8 cellular contexts compared by ENCODE assay signal in genomic region chr4:118278473-118279274, GRCh38.
DNase-seq lines count a peak whose midpoint lies in the region; ATAC-seq and TF ChIP-seq lines count a peak whose summit lies in the region.

No MANE protein-coding gene starts in this region.

- H4K20me1 ChIP-seq in PC-9 (ENCODE audit: insufficient read depth) = peaks cover 6% of the 10 kb centered on the region

- H3K9me3 Mint-ChIP-seq in activated T-cell treated with anti-CD3 and anti-CD28 coated beads, Interleukin-2, amount 50 U/mL, for 4 hours = no peaks in the 10 kb centered on the region

- intact Hi-C loops in PC-9 (cut with micrococcal nuclease; ENCODE audit: unreplicated experiment) = no loop called here

- DNase-seq in DMS53 treated with DMSO at 0.1 percent for 48 hours (lab: John Stamatoyannopoulos, UW; ENCODE audit: unreplicated experiment) (peak; percentile 88), KBM-7 (peak; percentile 96), PC-9 (peak; percentile 81 to 92)
- DNase-seq in activated T-cell treated with anti-CD3 and anti-CD28 coated beads, Interleukin-2, amount 50 U/mL, for 4 hours = peak; percentile 99
- peak; percentile 95 for DNase-seq in stimulated activated CD8-positive, alpha-beta memory T cell treated with anti-CD3 and anti-CD28 coated beads, Interleukin-7, amount 100 ng/mL, for 24 hours (ENCODE audit: low read depth)

- peak overlapping the region; percentile 70 for H3K9ac ChIP-seq in muscle layer of colon (ENCODE audit: low read length)

- H3K36me3 ChIP-seq in PC-9 (ENCODE audit: low read depth) = peaks cover 20% of the 10 kb centered on the region
- peaks cover 6% of the 10 kb centered on the region for H3K36me3 ChIP-seq in muscle layer of colon (ENCODE audit: insufficient read depth, low read length)

- peak overlapping the region; percentile 81 for H3K4me2 ChIP-seq in PC-9

- no TSS peak for BruUV-seq in PC-9 (replicated peaks; lab: Mats Ljungman, UMichigan)

- ATAC-seq in GM21723 (IDR thresholded peaks at IDR 0.05; ENCODE audit: unreplicated experiment) = peak; percentile 87
- peak; percentile 92 to 94 for ATAC-seq in activated T-cell treated with anti-CD3 and anti-CD28 coated beads, Interleukin-2, amount 50 U/mL, for 4 hours
- peak; percentile 100 for ATAC-seq in esophagus mucosa

- H3K9me3 ChIP-seq in PC-9 (ENCODE audit: insufficient read depth, low read depth) (no peaks in the 10 kb centered on the region), muscle layer of colon (ENCODE audit: low read length) (no peaks in the 10 kb centered on the region)

- peak overlapping the region; percentile 87 for H3K4me3 ChIP-seq in PC-9
- H3K4me3 ChIP-seq in muscle layer of colon (ENCODE audit: low read depth in 1 of 2, low read length in 2 of 2) = peak overlapping the region; percentile 61 to 85

- H3K27me3 ChIP-seq in PC-9 (ENCODE audit: insufficient read depth, low read depth) (no peaks in the 10 kb centered on the region), muscle layer of colon (ENCODE audit: control insufficient read depth in 1 of 2, insufficient read depth in 2 of 2, low read length in 2 of 2) (no peaks in the 10 kb centered on the region)

- no peaks in the 10 kb centered on the region for H3K9me2 ChIP-seq in PC-9 (ENCODE audit: insufficient read depth)

- peak overlapping the region; percentile 88 for H3K27ac ChIP-seq in PC-9
- peak overlapping the region; percentile 88 for H3K27ac ChIP-seq in muscle layer of colon (ENCODE audit: low read depth, low read length)

- peak overlapping the region; percentile 87 for H2AFZ ChIP-seq in PC-9

- TF ChIP-seq CTCF in PC-9 (conservative IDR thresholded peaks at IDR 0.05) = no peak

- H3K36me3 Mint-ChIP-seq in activated T-cell treated with anti-CD3 and anti-CD28 coated beads, Interleukin-2, amount 50 U/mL, for 4 hours (ENCODE audit: insufficient read depth) = peaks cover 40% of the 10 kb centered on the region

- in situ Hi-C loops in KBM-7 (cut with MboI; ENCODE audit: low pct_unique_long_range_greater_than_20kb, low sequenced_read_pairs) = no loop called here

- peaks cover 27% of the 10 kb centered on the region for H3K79me2 ChIP-seq in PC-9 (ENCODE audit: low read depth)

- peaks cover 40% of the 10 kb centered on the region for H3K4me1 Mint-ChIP-seq in activated T-cell treated with anti-CD3 and anti-CD28 coated beads, Interleukin-2, amount 50 U/mL, for 4 hours (ENCODE audit: low read depth)

- POLR2A ChIA-PET in PC-9 (lab: Charles Lee; ENCODE audit: unreplicated experiment) = no interaction called here

- H3K27me3 Mint-ChIP-seq in activated T-cell treated with anti-CD3 and anti-CD28 coated beads, Interleukin-2, amount 50 U/mL, for 4 hours (ENCODE audit: low read depth) = no peaks in the 10 kb centered on the region

- H3K4me1 ChIP-seq in PC-9 (replicated peaks; ENCODE audit: insufficient read depth) (peaks cover 23% of the 10 kb centered on the region), muscle layer of colon (ENCODE audit: insufficient read depth, low read length) (peaks cover 17% of the 10 kb centered on the region)

- H3F3A ChIP-seq in PC-9 (ENCODE audit: insufficient read depth, low read depth) = peaks cover 46% of the 10 kb centered on the region

- peak overlapping the region; percentile 85 for H3K4me3 Mint-ChIP-seq in activated T-cell treated with anti-CD3 and anti-CD28 coated beads, Interleukin-2, amount 50 U/mL, for 4 hours

- CTCF ChIA-PET in PC-9 (lab: Charles Lee) = no interaction called here

Comparison
In these comparisons a context has a peak if more than half of its experiments do, and no peak if none do; other contexts are left out.
1. Peak in every context shown above with its lines: DNase-seq, ATAC-seq, H3K4me3 ChIP-seq and H3K27ac ChIP-seq.